9 cellular contexts compared by ENCODE assay signal in genomic region chr11:72222106-72222891, GRCh38. TPM values are rescaled to one million over a fixed set of nuclear protein-coding genes. Genes with fewer than 3 reads are reported as not detected.
DNase-seq lines count a peak whose midpoint lies in the region; ATAC-seq and TF ChIP-seq lines count a peak whose summit lies in the region.
"Had no signal": no experiment of that assay in that cellular context is flagged by ENCODE, and none has a peak within 500 bp of the region (broad histone marks: within the 10 kb centered on the region; RNA-seq: fewer than 3 reads in every experiment).

No MANE protein-coding gene starts in this region.

- no peak for ATAC-seq in activated CD8-positive, alpha-beta memory T cell treated with anti-CD3 and anti-CD28 coated beads, Interleukin-2, amount 10 ng/mL, durations not matched to agents 7 days and 5 days
- ATAC-seq in GM18505 (IDR thresholded peaks at IDR 0.05; ENCODE audit: unreplicated experiment): no peak

- TF ChIP-seq POLR2A in thyroid gland (IDR thresholded peaks at IDR 0.05): no peak
- no peak for TF ChIP-seq POLR2A in GM18505 (IDR thresholded peaks at IDR 0.05; ENCODE audit: borderline replicate concordance, extremely low read depth, insufficient read depth, insufficient read length)

- peak overlapping the region; percentile 63 to 84 (median 74) for H3K4me3 ChIP-seq in thyroid gland (replicated peaks in 1 of 3)

- DNase-seq in activated CD8-positive, alpha-beta memory T cell treated with anti-CD3 and anti-CD28 coated beads, Interleukin-2, amount 10 ng/mL, durations not matched to agents 7 days and 5 days: peak; percentile 43
- DNase-seq in activated CD8-positive, alpha-beta memory T cell treated with anti-CD3 and anti-CD28 coated beads for 24 hours: no peak
- no peak for DNase-seq in activated naive CD8-positive, alpha-beta T cell treated with anti-CD3 and anti-CD28 coated beads for 36 hours
- DNase-seq in thyroid gland (peak; percentile 52 to 60), SIG-M5 (lab: John Stamatoyannopoulos, UW) (no peak), NCI-H82 (lab: John Stamatoyannopoulos, UW) (no peak)

- peak overlapping the region; percentile 76 for H3K27ac Mint-ChIP-seq in activated CD8-positive, alpha-beta memory T cell treated with anti-CD3 and anti-CD28 coated beads, Interleukin-2, amount 10 ng/mL, durations not matched to agents 7 days and 5 days
- H3K27ac Mint-ChIP-seq in activated naive CD8-positive, alpha-beta T cell treated with anti-CD3 and anti-CD28 coated beads for 36 hours: peak overlapping the region; percentile 82

- H3K9me3 Mint-ChIP-seq in activated CD8-positive, alpha-beta memory T cell treated with anti-CD3 and anti-CD28 coated beads, Interleukin-2, amount 10 ng/mL, durations not matched to agents 7 days and 5 days (ENCODE audit: low read depth): no peaks in the 10 kb centered on the region
- H3K9me3 Mint-ChIP-seq in activated naive CD8-positive, alpha-beta T cell treated with anti-CD3 and anti-CD28 coated beads for 36 hours: no peaks in the 10 kb centered on the region

- 22 to 34% methylated on average over 6 of the region's 6 CpGs for WGBS in thyroid gland, 2 donors

- no peaks in the 10 kb centered on the region for H3K36me3 ChIP-seq in thyroid gland

- H3K9me3 ChIP-seq in thyroid gland: no peaks in the 10 kb centered on the region

- H3K36me3 Mint-ChIP-seq in activated CD8-positive, alpha-beta memory T cell treated with anti-CD3 and anti-CD28 coated beads, Interleukin-2, amount 10 ng/mL, durations not matched to agents 7 days and 5 days: no peaks in the 10 kb centered on the region
- no peaks in the 10 kb centered on the region for H3K36me3 Mint-ChIP-seq in activated naive CD8-positive, alpha-beta T cell treated with anti-CD3 and anti-CD28 coated beads for 36 hours

- peak overlapping the region; percentile 76 for H3K4me3 Mint-ChIP-seq in activated CD8-positive, alpha-beta memory T cell treated with anti-CD3 and anti-CD28 coated beads, Interleukin-2, amount 10 ng/mL, durations not matched to agents 7 days and 5 days
- H3K4me3 Mint-ChIP-seq in activated naive CD8-positive, alpha-beta T cell treated with anti-CD3 and anti-CD28 coated beads for 36 hours: peak overlapping the region; percentile 83

- peaks cover 27 to 29% of the 10 kb centered on the region in 2 donors for H3K4me1 ChIP-seq in thyroid gland

- H3K27me3 Mint-ChIP-seq in activated CD8-positive, alpha-beta memory T cell treated with anti-CD3 and anti-CD28 coated beads, Interleukin-2, amount 10 ng/mL, durations not matched to agents 7 days and 5 days: peaks cover 10% of the 10 kb centered on the region
- H3K27me3 Mint-ChIP-seq in activated naive CD8-positive, alpha-beta T cell treated with anti-CD3 and anti-CD28 coated beads for 36 hours: peaks cover 5% of the 10 kb centered on the region

- CTCF ChIA-PET in activated CD8-positive, alpha-beta memory T cell treated with anti-CD3 and anti-CD28 coated beads, Interleukin-2, amount 10 ng/mL, durations not matched to agents 7 days and 5 days (lab: Charles Lee): interaction anchor here (0.9 to 3.8 kb wide), 9 partner anchors 14 to 293 kb away, joined by 3 to 17 read pairs (median 4); partner anchors contain the start of genes RNF121 and XNDC1N

- H3K27ac ChIP-seq in layer of hippocampus (ENCODE audit: low read depth, low read length) (peak overlapping the region; percentile 89), thyroid gland (peak overlapping the region; percentile 86 to 99 (median 91))

- intact Hi-C loops in thyroid gland (cut with DNase I): loop anchor here (10.0 kb wide), 1 partner anchor 117 kb away; the partner anchor contains the start of genes LAMTOR1 and TOMT

- H3K4me1 Mint-ChIP-seq in activated CD8-positive, alpha-beta memory T cell treated with anti-CD3 and anti-CD28 coated beads, Interleukin-2, amount 10 ng/mL, durations not matched to agents 7 days and 5 days: peaks cover 39% of the 10 kb centered on the region
- H3K4me1 Mint-ChIP-seq in activated naive CD8-positive, alpha-beta T cell treated with anti-CD3 and anti-CD28 coated beads for 36 hours: peaks cover 29% of the 10 kb centered on the region

- no peak for TF ChIP-seq CTCF in thyroid gland (IDR thresholded peaks at IDR 0.05)

- H3K27me3 ChIP-seq in layer of hippocampus (ENCODE audit: control insufficient read depth, insufficient read depth, low read length): no peaks in the 10 kb centered on the region
- no peaks in the 10 kb centered on the region for H3K27me3 ChIP-seq in thyroid gland

RNA-seq across cellular contexts. Expression of gene INPPL1, which starts 2.3 kb away (rescaled TPM):
- 100 to 1,000 TPM; 152 to 157 TPM for total RNA-seq in activated CD8-positive, alpha-beta memory T cell treated with anti-CD3 and anti-CD28 coated beads, Interleukin-2, amount 10 ng/mL, durations not matched to agents 7 days and 5 days
- total RNA-seq in activated naive CD8-positive, alpha-beta T cell treated with anti-CD3 and anti-CD28 coated beads for 36 hours: 10 to 100 TPM; 69.5 to 71.2 TPM
- total RNA-seq in thyroid gland: 100 to 1,000 TPM in 2 of 4 donors, 10 to 100 TPM in 2; 85.9 to 114 (median 99.5) TPM

RNA-seq across cellular contexts. Expression of gene FOLR2, which starts 5.7 kb away (rescaled TPM):
- not detected for total RNA-seq in activated CD8-positive, alpha-beta memory T cell treated with anti-CD3 and anti-CD28 coated beads, Interleukin-2, amount 10 ng/mL, durations not matched to agents 7 days and 5 days
- total RNA-seq in activated naive CD8-positive, alpha-beta T cell treated with anti-CD3 and anti-CD28 coated beads for 36 hours: not detected
- 10 to 100 TPM in 2 of 4 donors, 1 to 10 TPM in 2; 5.3 to 28.6 (median 9.7) TPM for total RNA-seq in thyroid gland
- total RNA-seq: dermis microvascular lymphatic vessel endothelial cell had no signal

RNA-seq across cellular contexts. Expression of gene PHOX2A, which starts 21.7 kb away (rescaled TPM):
- total RNA-seq in activated CD8-positive, alpha-beta memory T cell treated with anti-CD3 and anti-CD28 coated beads, Interleukin-2, amount 10 ng/mL, durations not matched to agents 7 days and 5 days: not detected
- not detected for total RNA-seq in activated naive CD8-positive, alpha-beta T cell treated with anti-CD3 and anti-CD28 coated beads for 36 hours
- total RNA-seq in thyroid gland: not detected
- total RNA-seq: dermis microvascular lymphatic vessel endothelial cell had no signal

RNA-seq across cellular contexts. Expression of gene FOLR1, which starts 30.4 kb away (rescaled TPM):
- not detected for total RNA-seq in activated CD8-positive, alpha-beta memory T cell treated with anti-CD3 and anti-CD28 coated beads, Interleukin-2, amount 10 ng/mL, durations not matched to agents 7 days and 5 days
- not detected for total RNA-seq in activated naive CD8-positive, alpha-beta T cell treated with anti-CD3 and anti-CD28 coated beads for 36 hours
- total RNA-seq in thyroid gland: 10 to 100 TPM in 3 of 4 donors, 1 to 10 TPM in 1; 5.5 to 64.9 (median 36.3) TPM
- total RNA-seq: dermis microvascular lymphatic vessel endothelial cell had no signal

Comparison
In these comparisons a context has a peak if more than half of its experiments do, and no peak if none do; other contexts are left out.
1. DNase-seq: peak in activated CD8-positive, alpha-beta memory T cell treated with anti-CD3 and anti-CD28 coated beads, Interleukin-2, amount 10 ng/mL, durations not matched to agents 7 days and 5 days (single experiment) and thyroid gland (2 of 2); none in activated CD8-positive, alpha-beta memory T cell treated with anti-CD3 and anti-CD28 coated beads for 24 hours (single experiment), activated naive CD8-positive, alpha-beta T cell treated with anti-CD3 and anti-CD28 coated beads for 36 hours (single experiment), SIG-M5 (single experiment) and NCI-H82 (single experiment).
2. RNA of gene FOLR2, which starts 5.7 kb away (total RNA-seq): 5.3 to 28.6 TPM in thyroid gland; not detected in activated CD8-positive, alpha-beta memory T cell treated with anti-CD3 and anti-CD28 coated beads, Interleukin-2, amount 10 ng/mL, durations not matched to agents 7 days and 5 days and not detected in activated naive CD8-positive, alpha-beta T cell treated with anti-CD3 and anti-CD28 coated beads for 36 hours; every median in the first group is over 4 times any median in the second.